Comparison of ENCODE assay signal across 27 cellular contexts in the genomic region with DNA sequence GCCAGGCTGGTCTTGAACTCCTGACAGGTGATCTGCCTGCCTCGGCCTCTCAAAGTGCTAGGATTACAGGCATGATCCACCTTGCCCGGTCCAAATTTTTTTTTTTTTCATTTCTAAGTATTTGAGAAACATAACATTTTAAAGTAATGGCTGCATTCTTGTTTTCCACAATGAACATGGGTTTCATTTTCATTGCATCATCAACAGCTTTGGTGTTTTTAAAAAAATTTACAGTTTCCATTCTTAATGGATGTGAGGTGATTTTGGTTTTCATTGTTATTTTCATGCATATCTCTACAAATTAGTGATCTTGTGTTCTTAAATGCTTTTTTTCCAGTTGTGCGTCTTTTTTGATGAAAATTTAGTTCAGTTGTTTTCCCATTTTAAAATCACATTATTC.
"Had no signal": no experiment of that assay in that cellular context is flagged by ENCODE, and none has a peak within 500 bp of the region (broad histone marks: within the 10 kb centered on the region; RNA-seq: fewer than 3 reads in every experiment).

No MANE protein-coding gene starts in this region.

- FAIRE-seq: colon, endometrium, endothelial cell of umbilical vein, frontal cortex had no signal

- H3K27me3 Mint-ChIP-seq: dendritic cell treated with granulocyte-macrophage colony-stimulating factor and Interleukin-4, amounts not matched to agents 40 ng/mL and 50 ng/mL, for 4 days; effector memory CD8-positive, alpha-beta T cell had no signal

- DNase-seq: colonic mucosa; cortex of kidney; dermis blood vessel endothelial cell; dorsolateral prefrontal cortex; effector CD8-positive, alpha-beta T cell; effector memory CD4-positive, alpha-beta T cell; effector memory CD8-positive, alpha-beta T cell; endodermal cell; erythroblast; esophagus squamous epithelium; foreskin fibroblast; foreskin keratinocyte; foreskin melanocyte; gastrocnemius medialis; glutamatergic neuron; heart left ventricle; heart right ventricle had no signal

- H3K4me1 ChIP-seq: colonic mucosa, esophagus muscularis mucosa, esophagus squamous epithelium, foreskin keratinocyte, gastrocnemius medialis, gastroesophageal sphincter, heart left ventricle, heart right ventricle had no signal

- ATAC-seq: effector memory CD8-positive, alpha-beta T cell; esophagus mucosa; foreskin keratinocyte; gastrocnemius medialis; gastroesophageal sphincter; heart left ventricle; heart right ventricle had no signal

- H3K4me3 Mint-ChIP-seq: dendritic cell treated with granulocyte-macrophage colony-stimulating factor and Interleukin-4, amounts not matched to agents 40 ng/mL and 50 ng/mL, for 4 days; effector memory CD8-positive, alpha-beta T cell; endodermal cell had no signal

- H3K27ac ChIP-seq: colonic mucosa, coronary artery, dorsolateral prefrontal cortex, epithelial cell of prostate, esophagus muscularis mucosa, esophagus squamous epithelium, foreskin keratinocyte, gastrocnemius medialis, gastroesophageal sphincter, heart left ventricle, heart right ventricle had no signal

- H3K4me3 ChIP-seq: colonic mucosa, coronary artery, dorsolateral prefrontal cortex, esophagus muscularis mucosa, esophagus squamous epithelium, gastrocnemius medialis, gastroesophageal sphincter, heart left ventricle, heart right ventricle had no signal

- H3K27ac Mint-ChIP-seq: dendritic cell treated with granulocyte-macrophage colony-stimulating factor and Interleukin-4, amounts not matched to agents 40 ng/mL and 50 ng/mL, for 4 days; effector memory CD8-positive, alpha-beta T cell; endodermal cell had no signal

- H3K4me1 Mint-ChIP-seq: endodermal cell had no signal

- H3K27me3 ChIP-seq: colonic mucosa, dorsolateral prefrontal cortex, esophagus muscularis mucosa, esophagus squamous epithelium, foreskin keratinocyte, gastrocnemius medialis, gastroesophageal sphincter, heart left ventricle, heart right ventricle had no signal
